In the genomic region with DNA sequence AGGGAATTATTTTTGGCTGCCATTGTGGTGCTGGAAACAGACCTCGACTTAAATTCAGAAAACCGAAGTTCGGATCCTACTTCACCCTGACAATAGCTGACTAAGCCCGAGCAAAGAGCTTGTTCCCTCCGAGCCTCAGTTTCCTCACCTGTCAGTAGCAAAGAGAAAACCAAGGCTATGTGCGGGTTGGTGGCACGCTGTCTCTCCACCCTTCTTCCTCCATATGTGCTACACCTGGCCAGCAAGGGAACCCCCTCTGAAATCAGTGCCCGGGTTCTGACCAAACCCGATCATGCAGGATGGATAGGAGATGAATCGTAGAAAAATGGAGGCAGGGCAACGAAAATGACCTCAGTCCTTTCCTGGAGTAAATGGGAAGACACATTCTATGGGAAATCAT, we compare ENCODE assay signal across 1 cellular context.
TF ChIP-seq lines count a peak whose summit lies in the region.

No MANE protein-coding gene starts in this region.

TF ChIP-seq in IMR-90, 13 proteins besides CTCF, POLR2A, EP300 and RAD21 (continued from another document):
- TF ChIP-seq RFX5 (IDR thresholded peaks at IDR 0.05; ENCODE audit: low read depth, low read length) (no peak), CHD1 (IDR thresholded peaks at IDR 0.05; ENCODE audit: low read depth, low read length) (no peak), MAFK (IDR thresholded peaks at IDR 0.05; ENCODE audit: low read depth, low read length) (no peak), MXI1 (IDR thresholded peaks at IDR 0.05; ENCODE audit: borderline replicate concordance, low read depth, low read length) (no peak), FOS (IDR thresholded peaks at IDR 0.05; ENCODE audit: low read depth, low read length) (no peak), NFE2L2 (IDR thresholded peaks at IDR 0.05; ENCODE audit: low read depth, low read length) (no peak), ELK1 (IDR thresholded peaks at IDR 0.05; ENCODE audit: borderline replicate concordance, low read depth, low read length) (no peak), CEBPB (IDR thresholded peaks at IDR 0.05; ENCODE audit: low read depth, low read length) (no peak), MAZ (IDR thresholded peaks at IDR 0.05; ENCODE audit: borderline replicate concordance, low read depth, low read length) (no peak), SMC3 (IDR thresholded peaks at IDR 0.05; ENCODE audit: low read depth, low read length) (no peak), USF2 (IDR thresholded peaks at IDR 0.05; ENCODE audit: low read depth, low read length) (no peak)
